1 cellular context compared by ENCODE assay signal in genomic region chr12:10365716-10366433, GRCh38.
TF ChIP-seq lines count a peak whose summit lies in the region.

No MANE protein-coding gene starts in this region.

TF ChIP-seq in HepG2, 621 proteins besides CTCF, POLR2A, EP300 and RAD21:
- TF ChIP-seq ZNF691 (CRISPR knock-in tag; IDR thresholded peaks at IDR 0.05; ENCODE audit: borderline replicate concordance, low read depth): no peak
- no peak for TF ChIP-seq ZBTB49 (CRISPR knock-in tag; IDR thresholded peaks at IDR 0.05; ENCODE audit: borderline replicate concordance)
- no peak for TF ChIP-seq MTA3 (CRISPR knock-in tag; IDR thresholded peaks at IDR 0.05)
- TF ChIP-seq PRDM4 (CRISPR knock-in tag; IDR thresholded peaks at IDR 0.05; ENCODE audit: borderline replicate concordance): no peak
- TF ChIP-seq ZNF710 (CRISPR knock-in tag; IDR thresholded peaks at IDR 0.05; ENCODE audit: borderline replicate concordance): no peak
- TF ChIP-seq FOSL1 (CRISPR knock-in tag; IDR thresholded peaks at IDR 0.05; ENCODE audit: borderline replicate concordance): no peak
- TF ChIP-seq ZEB1 (IDR thresholded peaks at IDR 0.05; ENCODE audit: insufficient replicate concordance, low read depth): no peak
